2 cellular contexts compared by ENCODE assay signal in genomic region chr3:69052567-69052898, GRCh38.
TF ChIP-seq lines count a peak whose summit lies in the region.

No MANE protein-coding gene starts in this region.

TF ChIP-seq in IMR-90, 13 proteins besides CTCF, POLR2A, EP300 and RAD21 (continued from another document):
- TF ChIP-seq USF2 (IDR thresholded peaks at IDR 0.05; ENCODE audit: low read depth, low read length), result no peak

TF ChIP-seq in neural cell, 6 proteins besides CTCF, POLR2A, EP300 and RAD21:
- no peak for TF ChIP-seq REST (IDR thresholded peaks at IDR 0.05; ENCODE audit: borderline replicate concordance)
- peak; percentile 12 for TF ChIP-seq SMC3 (conservative IDR thresholded peaks at IDR 0.05; ENCODE audit: poor library complexity)
- no peak for TF ChIP-seq EZH2 (IDR thresholded peaks at IDR 0.05; ENCODE audit: borderline replicate concordance, insufficient read depth, low read length, poor library complexity, severe bottlenecking)
- TF ChIP-seq MXI1 (conservative IDR thresholded peaks at IDR 0.05; ENCODE audit: poor library complexity, severe bottlenecking), result peak; percentile 55
- TF ChIP-seq TAF1 (IDR thresholded peaks at IDR 0.05; ENCODE audit: low read depth), result no peak
- TF ChIP-seq POLR2AphosphoS5 (IDR thresholded peaks at IDR 0.05), result no peak
